In genomic region chr10:4981722-4982471, GRCh38 we compare ENCODE assay signal across 8 cellular contexts. TPM values are rescaled to one million over a fixed set of nuclear protein-coding genes. Genes with fewer than 3 reads are reported as not detected.
DNase-seq lines count a peak whose midpoint lies in the region; ATAC-seq, FAIRE-seq and TF ChIP-seq lines count a peak whose summit lies in the region.

No MANE protein-coding gene starts in this region.

- H3K4me2 ChIP-seq in GM12878 (ENCODE audit: control insufficient read depth, insufficient read depth), result no peak overlapping the region

- no peak for ATAC-seq in CD4-positive, alpha-beta T cell (ENCODE audit: poor library complexity)
- ATAC-seq in GM12878 (peak; percentile 52), HG03095 (IDR thresholded peaks at IDR 0.05; ENCODE audit: unreplicated experiment) (no peak)
- no peak for ATAC-seq in stimulated activated memory B cell treated with anti-CD40 and anti-IgM and Interleukin-4, amounts not matched to agents 10 μg/mL and 1 μg/mL and 100 μg/mL, for 72 hours

- no peak for TF ChIP-seq POLR2A in GM12878 (IDR thresholded peaks at IDR 0.05; ENCODE audit: low read depth, low read length)

- H3K27me3 Mint-ChIP-seq in CD4-positive, alpha-beta T cell, result no peaks in the 10 kb centered on the region
- peaks cover 1 to 2% (median 1%) of the 10 kb centered on the region in 3 donors for H3K27me3 Mint-ChIP-seq in CD14-positive monocyte (ENCODE audit: low read depth in 3 of 3)
- H3K27me3 Mint-ChIP-seq in stimulated activated memory B cell treated with anti-CD40 and anti-IgM and Interleukin-4, amounts not matched to agents 10 μg/mL and 1 μg/mL and 100 μg/mL, for 72 hours, result peaks cover 20% of the 10 kb centered on the region

- FAIRE-seq in GM12878 (lab: Jason Lieb, UNC), result no peak

- no peaks in the 10 kb centered on the region for H3K36me3 ChIP-seq in GM12878 (ENCODE audit: control insufficient read depth in 2 of 2, insufficient read depth in 2 of 2, low read length in 1 of 2)

- H3K9me3 ChIP-seq in CD4-positive, alpha-beta T cell (ENCODE audit: control insufficient read depth, low read length), result no peaks in the 10 kb centered on the region
- no peaks in the 10 kb centered on the region for H3K9me3 ChIP-seq in GM12878 (replicated peaks; ENCODE audit: control insufficient read depth, insufficient read depth, low read length)

- no peak for DNase-seq in CD4-positive, alpha-beta T cell
- DNase-seq in HT1080 (ENCODE audit: low read depth) (peak; percentile 44), GM12878 (ENCODE audit: low read depth, low spot score) (no peak), kidney tubule cell (ENCODE audit: low spot score) (peak; percentile 74), caudate nucleus (lab: John Stamatoyannopoulos, UW) (no peak), CD14-positive monocyte (ENCODE audit: low spot score) (no peak)

- no peak overlapping the region for H3K4me3 Mint-ChIP-seq in CD4-positive, alpha-beta T cell
- H3K4me3 Mint-ChIP-seq in CD14-positive monocyte, result no peak overlapping the region
- H3K4me3 Mint-ChIP-seq in stimulated activated memory B cell treated with anti-CD40 and anti-IgM and Interleukin-4, amounts not matched to agents 10 μg/mL and 1 μg/mL and 100 μg/mL, for 72 hours, result no peak overlapping the region

- no peak overlapping the region for H2AFZ ChIP-seq in GM12878 (ENCODE audit: control insufficient read depth, low read depth, low read length)

- H3K9me3 Mint-ChIP-seq in CD4-positive, alpha-beta T cell, result no peaks in the 10 kb centered on the region
- no peaks in the 10 kb centered on the region for H3K9me3 Mint-ChIP-seq in CD14-positive monocyte
- no peaks in the 10 kb centered on the region for H3K9me3 Mint-ChIP-seq in stimulated activated memory B cell treated with anti-CD40 and anti-IgM and Interleukin-4, amounts not matched to agents 10 μg/mL and 1 μg/mL and 100 μg/mL, for 72 hours

- TF ChIP-seq EP300 in GM12878 (IDR thresholded peaks at IDR 0.05; ENCODE audit: borderline replicate concordance in 1 of 2, control insufficient read depth in 1 of 2, low read depth in 2 of 2, low read length in 2 of 2), result no peak

- POLR2A ChIA-PET in CD4-positive, alpha-beta T cell (lab: Charles Lee), result no interaction called here
- POLR2A ChIA-PET in GM12878 (lab: Charles Lee), result no interaction called here

- BruUV-seq in GM12878 (replicated peaks; lab: Mats Ljungman, UMichigan), result no TSS peak

- H3K27me3 ChIP-seq in CD4-positive, alpha-beta T cell (ENCODE audit: control insufficient read depth, insufficient read depth, low read length), result no peaks in the 10 kb centered on the region
- H3K27me3 ChIP-seq in GM12878 (replicated peaks in 1 of 2; ENCODE audit: control insufficient read depth in 2 of 2, insufficient read depth in 2 of 2, low read length in 1 of 2), result no peaks in the 10 kb centered on the region

- peaks cover 10% of the 10 kb centered on the region for H3K36me3 Mint-ChIP-seq in CD4-positive, alpha-beta T cell (ENCODE audit: low read depth)
- H3K36me3 Mint-ChIP-seq in CD14-positive monocyte, result no peaks in the 10 kb centered on the region
- no peaks in the 10 kb centered on the region for H3K36me3 Mint-ChIP-seq in stimulated activated memory B cell treated with anti-CD40 and anti-IgM and Interleukin-4, amounts not matched to agents 10 μg/mL and 1 μg/mL and 100 μg/mL, for 72 hours

- no peaks in the 10 kb centered on the region for H4K20me1 ChIP-seq in GM12878 (ENCODE audit: control insufficient read depth, insufficient read depth)

- no peaks in the 10 kb centered on the region for H3K4me1 ChIP-seq in GM12878 (ENCODE audit: control insufficient read depth, insufficient read depth, low read length)

- RAD21 ChIA-PET in GM12878 (lab: Charles Lee; ENCODE audit: unreplicated experiment), result interaction anchor here (0.9 kb wide), 1 partner anchor 641 kb away, joined by 3 read pairs; no protein-coding TSS in a partner anchor

- TF ChIP-seq CTCF in CD4-positive, alpha-beta T cell (IDR thresholded peaks at IDR 0.05), result peak; percentile 26
- TF ChIP-seq CTCF in GM12878 (IDR thresholded peaks at IDR 0.05 in 2 of 3, conservative IDR thresholded peaks at IDR 0.05 in 1 of 3; ENCODE audit: control insufficient read depth in 2 of 3, extremely low read depth in 1 of 3, insufficient read depth in 1 of 3, low read depth in 3 of 3, low read length in 3 of 3), result peak; percentile 33 to 40 (median 38); a peak in 5 of 6 replicates
- TF ChIP-seq CTCF in CD14-positive monocyte (IDR thresholded peaks at IDR 0.05), result no peak

- peak; percentile 23; the same call in 1 of the 2 replicates for TF ChIP-seq RAD21 in GM12878 (IDR thresholded peaks at IDR 0.05; ENCODE audit: insufficient read depth, low read depth, low read length)

- SMC1A ChIA-PET in GM12878 (lab: Charles Lee; ENCODE audit: uncharacterized antibody, unreplicated experiment), result interaction anchor here (0.7 to 1.1 kb wide), 2 partner anchors 132 to 249 kb away, joined by 3 read pairs; no protein-coding TSS in a partner anchor

- CTCF ChIA-PET in CD4-positive, alpha-beta T cell (lab: Charles Lee), result no interaction called here
- CTCF ChIA-PET in GM12878 (lab: Yijun Ruan, JAX), result interaction anchor here (0.8 to 3.8 kb wide), 2 partner anchors 19 to 132 kb away, joined by 3 to 13 read pairs; partner anchors contain the start of gene AKR1C1

- no peak overlapping the region for H3K27ac ChIP-seq in CD4-positive, alpha-beta T cell (ENCODE audit: low read depth, low read length)
- H3K27ac ChIP-seq in GM12878 (ENCODE audit: control insufficient read depth, insufficient read depth) (no peak overlapping the region), caudate nucleus (ENCODE audit: low read depth, low read length) (no peak overlapping the region)

- in situ Hi-C loops in GM12878 (cut with MboI), result no loop called here

- H3K79me2 ChIP-seq in GM12878 (ENCODE audit: control insufficient read depth, insufficient read depth, low read length), result no peaks in the 10 kb centered on the region

- H3K27ac Mint-ChIP-seq in CD4-positive, alpha-beta T cell, result no peak overlapping the region
- H3K27ac Mint-ChIP-seq in CD14-positive monocyte, result no peak overlapping the region
- H3K27ac Mint-ChIP-seq in stimulated activated memory B cell treated with anti-CD40 and anti-IgM and Interleukin-4, amounts not matched to agents 10 μg/mL and 1 μg/mL and 100 μg/mL, for 72 hours, result no peak overlapping the region

- WGBS in GM12878 (ENCODE audit: insufficient coverage, insufficient replicate concordance, low lambda C conversion rate, missing lambda C conversion rate), result 29% methylated on average over 14 of the region's 14 CpGs

- H3K4me3 ChIP-seq in GM12878, result no peak overlapping the region

- H3K4me1 Mint-ChIP-seq in CD4-positive, alpha-beta T cell (ENCODE audit: low read depth), result no peaks in the 10 kb centered on the region
- peaks cover 2% of the 10 kb centered on the region for H3K4me1 Mint-ChIP-seq in CD14-positive monocyte
- H3K4me1 Mint-ChIP-seq in stimulated activated memory B cell treated with anti-CD40 and anti-IgM and Interleukin-4, amounts not matched to agents 10 μg/mL and 1 μg/mL and 100 μg/mL, for 72 hours, result no peaks in the 10 kb centered on the region

- intact Hi-C loops in CD4-positive, alpha-beta T cell (cut with DNase I, micrococcal nuclease), result no loop called here
- intact Hi-C loops in GM12878 (cut with micrococcal nuclease; ENCODE audit: unreplicated experiment), result loop anchor here (5.0 kb wide), 1 partner anchor 135 kb away; no protein-coding TSS in a partner anchor
- intact Hi-C loops in CD14-positive monocyte (cut with micrococcal nuclease), result no loop called here

- no peak overlapping the region for H3K9ac ChIP-seq in GM12878 (ENCODE audit: control insufficient read depth, insufficient read depth, low read length)

RNA-seq across cellular contexts. Expression of gene AKR1C1, which starts 18.7 kb away (rescaled TPM):
- total RNA-seq in CD4-positive, alpha-beta T cell, result 1 to 10 TPM; 1.6 to 2.6 TPM
- 3.1 and 3.9 TPM in 2 replicates for total RNA-seq in HT1080 (2014; rRNA removed; shearing (Covaris generic))
- 1.0 and 1.7 TPM in 2 replicates for polyA plus RNA-seq in HT1080 (2015; cell fraction: cytosol; rRNA removed)
- 0.96 and 1.7 TPM in 2 replicates for polyA plus RNA-seq in HT1080 (2015; cell fraction: nucleus; rRNA removed)
- 0.52 and 0.69 TPM in 2 replicates for total RNA-seq in GM12878 (2013; cell fraction: nucleolus; rRNA removed)
- 0.06 TPM in 1 of 2 replicates, not detected in the other for total RNA-seq in GM12878 (2014; rRNA removed)
- not detected in 2 replicates for total RNA-seq in GM12878 (2014; rRNA removed; fragmentation: Illumina TruSeq; extraction: Trizol)
- total RNA-seq in GM12878 (2021), result 0.40 and 0.64 TPM in 2 replicates
- polyA plus RNA-seq in GM12878 (2011; ENCODE audit: low read depth), result 0.07 TPM
- polyA plus RNA-seq in GM12878 (2011; rRNA removed), result 1.1 and 1.2 TPM in 2 replicates
- 1.1 and 1.2 TPM in 2 replicates for polyA plus RNA-seq in GM12878 (2011; cell fraction: cytosol; rRNA removed)
- 2.4 and 2.8 TPM in 2 replicates for polyA plus RNA-seq in GM12878 (2011; cell fraction: nucleus; rRNA removed)
- polyA plus RNA-seq in GM12878 (2012), result 0.16 and 0.35 TPM in 2 replicates
- not detected in 2 replicates for polyA plus RNA-seq in GM12878 (2014; fragmentation: Illumina TruSeq; extraction: Trizol)
- under 1 TPM in 1 of 2 experiments, not detected in 1; 0.05 TPM for polyA plus RNA-seq in GM12878 (2014; fragmentation: Nextera tagmentation; extraction: Ambion mirVana)
- 0.11 TPM in 1 of 2 replicates, not detected in the other for polyA plus RNA-seq in GM12878 (2014; rRNA removed)
- polyA plus RNA-seq in GM12878 (2016; fragmentation: Nextera tagmentation; extraction: Ambion mirVana), result not detected
- polyA minus RNA-seq in GM12878 (2011; rRNA and poly(A)+ RNA removed), result 0.59 and 0.82 TPM in 2 replicates
- not detected in 2 replicates for polyA minus RNA-seq in GM12878 (2011; cell fraction: cytosol; rRNA and poly(A)+ RNA removed)
- polyA minus RNA-seq in GM12878 (2011; cell fraction: nucleus; rRNA and poly(A)+ RNA removed), result 1.1 and 1.4 TPM in 2 replicates
- under 1 TPM in 1 of 2 donors, not detected in 1; 0.07 TPM for polyA plus RNA-seq in CD14-positive monocyte

RNA-seq across cellular contexts. Expression of gene AKR1C2, which starts 21.8 kb away (rescaled TPM):
- total RNA-seq in CD4-positive, alpha-beta T cell, result under 1 TPM in 1 of 2 experiments, not detected in 1; 0.41 TPM
- total RNA-seq in HT1080 (2014; rRNA removed; shearing (Covaris generic)), result 1.5 and 2.0 TPM in 2 replicates
- 0.29 and 0.60 TPM in 2 replicates for polyA plus RNA-seq in HT1080 (2015; cell fraction: cytosol; rRNA removed)
- 0.25 and 0.61 TPM in 2 replicates for polyA plus RNA-seq in HT1080 (2015; cell fraction: nucleus; rRNA removed)
- not detected in 2 replicates for total RNA-seq in GM12878 (2013; cell fraction: nucleolus; rRNA removed)
- total RNA-seq in GM12878 (2014; rRNA removed), result not detected in 2 replicates
- not detected in 2 replicates for total RNA-seq in GM12878 (2014; rRNA removed; fragmentation: Illumina TruSeq; extraction: Trizol)
- total RNA-seq in GM12878 (2021), result 0.44 TPM in 1 of 2 replicates, not detected in the other
- not detected for polyA plus RNA-seq in GM12878 (2011; ENCODE audit: low read depth)
- polyA plus RNA-seq in GM12878 (2011; rRNA removed), result 0.31 and 0.46 TPM in 2 replicates
- polyA plus RNA-seq in GM12878 (2011; cell fraction: cytosol; rRNA removed), result 0.25 and 0.34 TPM in 2 replicates
- polyA plus RNA-seq in GM12878 (2011; cell fraction: nucleus; rRNA removed), result 0.34 and 0.58 TPM in 2 replicates
- polyA plus RNA-seq in GM12878 (2012), result not detected in 2 replicates
- not detected in 2 replicates for polyA plus RNA-seq in GM12878 (2014; fragmentation: Illumina TruSeq; extraction: Trizol)
- polyA plus RNA-seq in GM12878 (2014; fragmentation: Nextera tagmentation; extraction: Ambion mirVana), result not detected
- 0.08 and 0.36 TPM in 2 replicates for polyA plus RNA-seq in GM12878 (2014; rRNA removed)
- polyA plus RNA-seq in GM12878 (2016; fragmentation: Nextera tagmentation; extraction: Ambion mirVana), result not detected
- 0.05 and 0.51 TPM in 2 replicates for polyA minus RNA-seq in GM12878 (2011; rRNA and poly(A)+ RNA removed)
- polyA minus RNA-seq in GM12878 (2011; cell fraction: cytosol; rRNA and poly(A)+ RNA removed), result not detected in 2 replicates
- 0.12 TPM in 1 of 2 replicates, not detected in the other for polyA minus RNA-seq in GM12878 (2011; cell fraction: nucleus; rRNA and poly(A)+ RNA removed)
- not detected for polyA plus RNA-seq in CD14-positive monocyte

Comparison
In these comparisons a context has a peak if more than half of its experiments do, and no peak if none do; other contexts are left out.
1. DNase-seq: peak in HT1080 (single experiment) and kidney tubule cell (single experiment); none in CD4-positive, alpha-beta T cell (0 of 10), GM12878 (single experiment), caudate nucleus (0 of 61) and CD14-positive monocyte (single experiment).